8 cellular contexts compared by ENCODE assay signal in the genomic region with DNA sequence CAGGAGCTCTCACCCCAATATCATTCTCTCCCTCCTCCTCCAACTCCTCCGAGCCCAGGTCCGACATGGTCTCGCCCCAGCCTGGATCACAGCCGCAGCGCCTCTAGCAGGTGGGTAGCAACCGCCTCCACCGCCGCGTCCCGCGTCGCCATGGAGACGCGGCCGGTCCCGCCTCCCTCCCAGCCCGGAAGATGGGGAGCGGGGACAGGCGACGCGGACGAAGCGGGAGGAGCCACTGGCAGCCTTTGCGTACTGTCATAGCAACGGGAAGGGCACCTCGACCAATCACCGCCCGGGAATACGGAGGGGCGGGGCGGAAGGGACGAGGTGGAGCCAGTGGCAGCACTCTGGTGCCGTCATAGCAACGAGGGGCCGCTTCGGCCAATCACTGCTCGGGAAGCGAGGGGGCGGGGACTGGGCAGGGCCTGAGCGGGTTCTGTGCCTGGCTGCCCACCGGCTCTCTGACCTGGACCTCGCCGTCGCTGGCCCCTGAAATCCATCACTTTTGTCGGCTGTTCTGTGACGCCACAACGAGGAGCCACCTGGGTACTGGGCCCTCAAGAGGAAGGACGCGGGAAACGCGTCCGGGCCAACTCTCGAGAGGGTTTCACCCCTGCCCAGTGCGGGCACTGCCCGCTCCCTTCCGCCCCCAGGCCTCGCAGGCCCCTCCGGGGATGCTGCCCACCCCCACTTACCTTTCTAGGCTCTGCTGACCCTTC. TPM values are rescaled to one million over a fixed set of nuclear protein-coding genes. Genes with fewer than 3 reads are reported as not detected.
DNase-seq lines count a peak whose midpoint lies in the region; ATAC-seq and TF ChIP-seq lines count a peak whose summit lies in the region.

Gene RSPH1, minus strand, starts transcription at position 105 of the 719 bp plus-strand sequence. Its CDS starts 38 bp downstream, at position 67.

- DNase-seq in NCI-H526 (lab: John Stamatoyannopoulos, UW), result peak; percentile 97 to 99
- peak; percentile 100 for DNase-seq in activated CD4-positive, alpha-beta T cell treated with anti-CD3 and anti-CD28 coated beads, Interleukin-2, amount 10 ng/mL, durations not matched to agents 24 days and 14 days
- DNase-seq in coronary artery (ENCODE audit: low spot score), result peak; percentile 100
- DNase-seq in stimulated activated CD4-positive, alpha-beta T cell treated with anti-CD3 and anti-CD28 coated beads, Interleukin-1b, Interleukin-23, amount 100 ng/mL, for 24 hours (ENCODE audit: low read depth in 4 of 4, low spot score in 1 of 4), result peak; percentile 98 to 99 (median 98)

- peaks cover 0 to 8% (median 0%) of the 10 kb centered on the region in 11 experiments; a peak in 1 of 22 replicates for H3K27me3 ChIP-seq in BLaER1 treated with 17β-estradiol and CSF1 and Interleukin-3, amounts not matched to agents 10 nM and 100 nM
- no peaks in the 10 kb centered on the region for H3K27me3 ChIP-seq in layer of hippocampus (ENCODE audit: control insufficient read depth, insufficient read depth, low read length)

- no peak for TF ChIP-seq CTCF in coronary artery (IDR thresholded peaks at IDR 0.05)

- H3K27me3 Mint-ChIP-seq in activated CD4-positive, alpha-beta T cell treated with anti-CD3 and anti-CD28 coated beads, Interleukin-2, amount 10 ng/mL, durations not matched to agents 24 days and 14 days, result peaks cover 18% of the 10 kb centered on the region

- H3K9me3 Mint-ChIP-seq in activated CD4-positive, alpha-beta T cell treated with anti-CD3 and anti-CD28 coated beads, Interleukin-2, amount 10 ng/mL, durations not matched to agents 24 days and 14 days, result no peaks in the 10 kb centered on the region

- H4K20me1 ChIP-seq in BLaER1 treated with 17β-estradiol and CSF1 and Interleukin-3, amounts not matched to agents 10 nM and 100 nM, result peaks cover 0 to 3% (median 0%) of the 10 kb centered on the region in 11 experiments; a peak in 1 of 22 replicates

- ATAC-seq in GM19328 (IDR thresholded peaks at IDR 0.05; ENCODE audit: unreplicated experiment), result peak; percentile 100
- ATAC-seq in HG03469 (IDR thresholded peaks at IDR 0.05; ENCODE audit: unreplicated experiment), result peak; percentile 95

- peak within 1 kb of the TSS; percentile 88 for H3K27ac Mint-ChIP-seq in activated CD4-positive, alpha-beta T cell treated with anti-CD3 and anti-CD28 coated beads, Interleukin-2, amount 10 ng/mL, durations not matched to agents 24 days and 14 days

- H3K9ac ChIP-seq in BLaER1 treated with 17β-estradiol and CSF1 and Interleukin-3, amounts not matched to agents 10 nM and 100 nM, result peak within 1 kb of the TSS; percentile 60 to 82 (median 78)

- peak within 1 kb of the TSS; percentile 88 for H3K4me3 Mint-ChIP-seq in activated CD4-positive, alpha-beta T cell treated with anti-CD3 and anti-CD28 coated beads, Interleukin-2, amount 10 ng/mL, durations not matched to agents 24 days and 14 days

- H3K36me3 ChIP-seq in BLaER1 treated with 17β-estradiol and CSF1 and Interleukin-3, amounts not matched to agents 10 nM and 100 nM, result no peaks in the 10 kb centered on the region

- peaks cover 4 to 24% (median 19%) of the 10 kb centered on the region in 10 experiments; a peak in 19 of 20 replicates for H3K4me1 ChIP-seq in BLaER1 treated with 17β-estradiol and CSF1 and Interleukin-3, amounts not matched to agents 10 nM and 100 nM

- H3K27ac ChIP-seq in BLaER1 treated with 17β-estradiol and CSF1 and Interleukin-3, amounts not matched to agents 10 nM and 100 nM, result peak within 1 kb of the TSS; percentile 42 to 74 (median 59); a peak in 21 of 22 replicates
- H3K27ac ChIP-seq in coronary artery, result peak within 1 kb of the TSS; percentile 50 to 85
- peak within 1 kb of the TSS; percentile 87 for H3K27ac ChIP-seq in layer of hippocampus (ENCODE audit: low read depth, low read length)

- H3K4me1 Mint-ChIP-seq in activated CD4-positive, alpha-beta T cell treated with anti-CD3 and anti-CD28 coated beads, Interleukin-2, amount 10 ng/mL, durations not matched to agents 24 days and 14 days, result peaks cover 21% of the 10 kb centered on the region

- intact Hi-C loops in activated CD4-positive, alpha-beta T cell treated with anti-CD3 and anti-CD28 coated beads, Interleukin-2, amount 10 ng/mL, durations not matched to agents 24 days and 14 days (cut with micrococcal nuclease), result loop anchor here (1.0 to 2.0 kb wide), 2 partner anchors 18 to 31 kb away; no protein-coding TSS in a partner anchor

- H3K36me3 Mint-ChIP-seq in activated CD4-positive, alpha-beta T cell treated with anti-CD3 and anti-CD28 coated beads, Interleukin-2, amount 10 ng/mL, durations not matched to agents 24 days and 14 days (ENCODE audit: low read depth), result no peaks in the 10 kb centered on the region

- H3K4me3 ChIP-seq in BLaER1 treated with 17β-estradiol and CSF1 and Interleukin-3, amounts not matched to agents 10 nM and 100 nM, result peak within 1 kb of the TSS; percentile 62 to 76 (median 65)
- peak within 1 kb of the TSS; percentile 89 for H3K4me3 ChIP-seq in coronary artery

- H3K4me2 ChIP-seq in BLaER1 treated with 17β-estradiol and CSF1 and Interleukin-3, amounts not matched to agents 10 nM and 100 nM, result peak within 1 kb of the TSS; percentile 85 to 99 (median 95)

- H3K9me3 ChIP-seq in BLaER1 treated with 17β-estradiol and CSF1 and Interleukin-3, amounts not matched to agents 10 nM and 100 nM (replicated peaks in 1 of 11), result no peaks in the 10 kb centered on the region

RNA-seq across cellular contexts. Expression of gene RSPH1, which starts in this region (rescaled TPM):
- not detected in 2 replicates for total RNA-seq in activated CD4-positive, alpha-beta T cell treated with anti-CD3 and anti-CD28 coated beads, Interleukin-2, amount 10 ng/mL, durations not matched to agents 24 days and 14 days

Comparison
In these comparisons a context has a peak if more than half of its experiments do, and no peak if none do; other contexts are left out.
1. Peak in every context shown above with its lines: DNase-seq, ATAC-seq, H3K4me3 ChIP-seq and H3K27ac ChIP-seq.
2. Peak in DNase-seq in activated CD4-positive, alpha-beta T cell treated with anti-CD3 and anti-CD28 coated beads, Interleukin-2, amount 10 ng/mL, durations not matched to agents 24 days and 14 days; RNA of the gene not detected or under 1 TPM.